In the genomic region with DNA sequence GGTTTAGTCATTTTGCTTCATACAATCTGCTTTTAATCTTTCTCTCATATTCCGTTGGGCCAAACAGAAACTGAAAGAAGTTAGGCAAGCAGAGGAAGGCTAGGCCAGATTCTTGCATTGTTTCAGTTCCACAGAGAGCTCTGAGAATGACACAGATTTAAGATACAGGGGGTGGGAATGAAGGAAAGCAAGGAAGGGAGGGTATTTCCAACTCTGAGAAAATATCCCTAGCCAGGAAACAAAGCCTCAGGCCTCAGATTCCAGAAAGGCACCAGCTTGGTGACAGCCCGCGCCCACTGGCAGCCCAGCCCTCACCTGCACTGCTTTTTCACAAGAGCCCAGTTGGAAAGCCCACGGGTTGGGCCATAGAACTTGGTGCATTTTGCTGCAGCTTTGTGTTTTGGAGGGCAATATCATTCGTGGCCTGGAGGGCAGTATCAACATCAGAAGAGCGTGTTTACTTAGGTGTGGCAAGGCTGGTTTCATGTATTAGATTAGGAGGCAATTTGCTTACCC, we compare ENCODE assay signal across 9 cellular contexts.
DNase-seq lines count a peak whose midpoint lies in the region; ATAC-seq and TF ChIP-seq lines count a peak whose summit lies in the region.
"Had no signal": no experiment of that assay in that cellular context is flagged by ENCODE, and none has a peak within 500 bp of the region (broad histone marks: within the 10 kb centered on the region; RNA-seq: fewer than 3 reads in every experiment).

No MANE protein-coding gene starts in this region.

- peak; percentile 75 for ATAC-seq in GM18867 (IDR thresholded peaks at IDR 0.05; ENCODE audit: unreplicated experiment)
- ATAC-seq in HG03066 (IDR thresholded peaks at IDR 0.05; ENCODE audit: low read depth, unreplicated experiment) = peak; percentile 63

- no peaks in the 10 kb centered on the region for H3K36me3 ChIP-seq in kidney epithelial cell (ENCODE audit: control insufficient read depth, insufficient read depth, low read length)
- no peaks in the 10 kb centered on the region for H3K36me3 ChIP-seq in vagina
- no peaks in the 10 kb centered on the region for H3K36me3 ChIP-seq in ascending aorta
- H3K36me3 ChIP-seq: thyroid gland had no signal

- DNase-seq in AG08395 (ENCODE audit: low spot score) (peak; percentile 61), kidney epithelial cell (ENCODE audit: low read depth) (peak; percentile 44), vagina (ENCODE audit: extremely low spot score in 2 of 2) (no peak), SHP77 treated with DMSO at 0.1 percent for 48 hours (lab: John Stamatoyannopoulos, UW) (no peak), ascending aorta (ENCODE audit: low spot score in 2 of 2) (no peak)
- DNase-seq in activated T-cell treated with anti-CD3 and anti-CD28 coated beads, Interleukin-2, amount 50 U/mL, for 48 hours = peak; percentile 26 to 28

- H3K27me3 ChIP-seq in kidney epithelial cell (ENCODE audit: control insufficient read depth, insufficient read depth, low read length) (no peaks in the 10 kb centered on the region), vagina (no peaks in the 10 kb centered on the region), ascending aorta (no peaks in the 10 kb centered on the region)
- H3K27me3 ChIP-seq: thyroid gland had no signal

- no peak for TF ChIP-seq POLR2A in vagina (IDR thresholded peaks at IDR 0.05)

- intact Hi-C loops in vagina (cut with DNase I) (no loop called here), ascending aorta (cut with DNase I) (no loop called here)

- no peak overlapping the region for H3K4me3 ChIP-seq in kidney epithelial cell (ENCODE audit: low read depth, low read length)
- peak overlapping the region in 1 of 2 donors; percentile 10 for H3K4me3 ChIP-seq in vagina
- peak overlapping the region in 1 of 2 donors; percentile 14 for H3K4me3 ChIP-seq in ascending aorta
- H3K4me3 ChIP-seq: thyroid gland had no signal

- no peak for TF ChIP-seq CTCF in kidney epithelial cell (IDR thresholded peaks at IDR 0.05; ENCODE audit: insufficient read depth, low read length, poor library complexity, severe bottlenecking)
- no peak for TF ChIP-seq CTCF in vagina (IDR thresholded peaks at IDR 0.05)
- no peak for TF ChIP-seq CTCF in ascending aorta (IDR thresholded peaks at IDR 0.05)

- H3K27ac ChIP-seq in vagina (peak overlapping the region; percentile 66), ascending aorta (no peak overlapping the region)

- no peaks in the 10 kb centered on the region for H3K9me3 ChIP-seq in vagina
- H3K9me3 ChIP-seq in ascending aorta = no peaks in the 10 kb centered on the region
- H3K9me3 ChIP-seq: thyroid gland had no signal

- H3K4me1 ChIP-seq in vagina (peaks cover 18% of the 10 kb centered on the region), ascending aorta (no peaks in the 10 kb centered on the region)
- H3K4me1 ChIP-seq: thyroid gland had no signal

Comparison
In these comparisons a context has a peak if more than half of its experiments do, and no peak if none do; other contexts are left out.
1. DNase-seq: peak in AG08395 (single experiment), activated T-cell treated with anti-CD3 and anti-CD28 coated beads, Interleukin-2, amount 50 U/mL, for 48 hours (2 of 2) and kidney epithelial cell (single experiment); none in vagina (0 of 2), SHP77 treated with DMSO at 0.1 percent for 48 hours (single experiment) and ascending aorta (0 of 2).